21 cellular contexts compared by ENCODE assay signal in genomic region chr5:92674322-92674721, GRCh38.
"Had no signal": no experiment of that assay in that cellular context is flagged by ENCODE, and none has a peak within 500 bp of the region (broad histone marks: within the 10 kb centered on the region; RNA-seq: fewer than 3 reads in every experiment).

No MANE protein-coding gene starts in this region.

- H3K9me3 ChIP-seq: breast epithelium, colonic mucosa, heart right ventricle, lower lobe of right lung, spleen, thoracic aorta, vagina had no signal

- H3K36me3 ChIP-seq: breast epithelium, colonic mucosa, heart right ventricle, lower lobe of right lung, spleen, thoracic aorta, vagina had no signal

- DNase-seq: activated CD4-positive, alpha-beta memory T cell treated with anti-CD3 and anti-CD28 coated beads for 36 hours; activated CD4-positive, alpha-beta T cell treated with anti-CD3 and anti-CD28 coated beads for 4 hours; activated CD4-positive, CD25-positive, alpha-beta regulatory T cell; activated naive CD4-positive, alpha-beta T cell treated with Interleukin-2 at 50 U/mL for 16 hours; activated naive CD8-positive, alpha-beta T cell treated with anti-CD3 and anti-CD28 coated beads for 36 hours; activated T-cell treated with anti-CD3 and anti-CD28 coated beads, Interleukin-2, amount 50 U/mL, for 48 hours; colonic mucosa; dorsolateral prefrontal cortex; foreskin fibroblast; heart right ventricle; left colon; lower lobe of right lung; mesendoderm; naive B cell; spleen; stimulated activated CD4-positive, alpha-beta T cell treated with anti-CD3 and anti-CD28 coated beads, Interleukin-4, amount 100 ng/mL, for 1 hour; stimulated activated naive CD4-positive, alpha-beta T cell treated with Interleukin-2 at 50 U/mL for 16 hours had no signal

- H3K27me3 ChIP-seq: breast epithelium, colonic mucosa, dorsolateral prefrontal cortex, heart right ventricle, spleen, vagina had no signal

- H3K27ac ChIP-seq: breast epithelium, colonic mucosa, dorsolateral prefrontal cortex, epithelial cell of prostate, heart right ventricle, lower lobe of right lung, spleen, thoracic aorta, vagina had no signal

- H3K4me3 ChIP-seq: breast epithelium, colonic mucosa, dorsolateral prefrontal cortex, heart right ventricle, lower lobe of right lung, spleen, thoracic aorta, vagina had no signal

- H3K4me1 ChIP-seq: breast epithelium, colonic mucosa, heart right ventricle, lower lobe of right lung, spleen, vagina had no signal
